In genomic region chr4:73127839-73128448, GRCh38 we compare ENCODE assay signal across 8 cellular contexts. TPM values are rescaled to one million over a fixed set of nuclear protein-coding genes. Genes with fewer than 3 reads are reported as not detected.
DNase-seq lines count a peak whose midpoint lies in the region; ATAC-seq, FAIRE-seq and TF ChIP-seq lines count a peak whose summit lies in the region.

No MANE protein-coding gene starts in this region.

- ATAC-seq in HG02678 (IDR thresholded peaks at IDR 0.05; ENCODE audit: unreplicated experiment) (peak; percentile 72), T-helper 17 cell (peak; percentile 70)

- FAIRE-seq in urothelium cell line (lab: Jason Lieb, UNC) = no peak

- no peak for TF ChIP-seq POLR2A in tibial nerve (IDR thresholded peaks at IDR 0.05)

- H3K27ac ChIP-seq in tibial nerve = no peak overlapping the region

- H3K27me3 Mint-ChIP-seq in T-helper 17 cell = no peaks in the 10 kb centered on the region
- no peaks in the 10 kb centered on the region for H3K27me3 Mint-ChIP-seq in glutamatergic neuron (ENCODE audit: unreplicated experiment)

- no peaks in the 10 kb centered on the region for H3K27me3 ChIP-seq in GM06990 (replicated peaks; ENCODE audit: control insufficient read depth, insufficient read depth, low read length)
- no peaks in the 10 kb centered on the region for H3K27me3 ChIP-seq in tibial nerve

- H3K36me3 Mint-ChIP-seq in T-helper 17 cell (ENCODE audit: low read depth) (no peaks in the 10 kb centered on the region), glutamatergic neuron (ENCODE audit: unreplicated experiment) (no peaks in the 10 kb centered on the region)

- 74% methylated on average over 3 of the region's 3 CpGs for WGBS in tibial nerve, 2 donors

- no peaks in the 10 kb centered on the region for H3K9me3 Mint-ChIP-seq in glutamatergic neuron (ENCODE audit: unreplicated experiment)

- no peaks in the 10 kb centered on the region for H3K4me1 ChIP-seq in tibial nerve

- no peak overlapping the region for H3K27ac Mint-ChIP-seq in T-helper 17 cell
- H3K27ac Mint-ChIP-seq in glutamatergic neuron (ENCODE audit: unreplicated experiment) = peak overlapping the region; percentile 15

- H3K36me3 ChIP-seq in GM06990 (ENCODE audit: control insufficient read depth, insufficient read depth, low read length) (peaks cover 4% of the 10 kb centered on the region), tibial nerve (peaks cover 0 to 62% (median 3%) of the 10 kb centered on the region in 3 donors)

- H3K4me3 Mint-ChIP-seq in T-helper 17 cell = no peak overlapping the region
- no peak overlapping the region for H3K4me3 Mint-ChIP-seq in glutamatergic neuron (ENCODE audit: unreplicated experiment)

- TF ChIP-seq CTCF in GM06990 (IDR thresholded peaks at IDR 0.05; ENCODE audit: insufficient read depth, low read length, poor library complexity, severe bottlenecking) (peak; percentile 24), glutamatergic neuron (IDR thresholded peaks at IDR 0.05; ENCODE audit: partially characterized antibody, unreplicated experiment) (peak; percentile 48), tibial nerve (IDR thresholded peaks at IDR 0.05) (no peak)

- H3K4me3 ChIP-seq in GM06990 (replicated peaks; ENCODE audit: low read depth, low read length) (no peak overlapping the region), tibial nerve (no peak overlapping the region)

- no peak for TF ChIP-seq EP300 in tibial nerve (IDR thresholded peaks at IDR 0.05)

- H3K4me1 Mint-ChIP-seq in T-helper 17 cell (peaks cover 6% of the 10 kb centered on the region), glutamatergic neuron (ENCODE audit: low read depth, unreplicated experiment) (peaks cover 6% of the 10 kb centered on the region)

- DNase-seq in GM06990 (ENCODE audit: extremely low read depth, insufficient read length) = no peak
- no peak for DNase-seq in T-helper 17 cell
- peak; percentile 22 for DNase-seq in glutamatergic neuron
- peak; percentile 13 for DNase-seq in urothelium cell line (ENCODE audit: low spot score)
- DNase-seq in NCI-H2081 treated with DMSO at 0.1 percent for 48 hours (lab: John Stamatoyannopoulos, UW) = no peak
- DNase-seq in tibial nerve (ENCODE audit: low spot score in 2 of 2) = no peak
- DNase-seq in NCI-H1092 (lab: John Stamatoyannopoulos, UW) = no peak

- H3K9me3 ChIP-seq in T-helper 17 cell (ENCODE audit: control insufficient read depth, low read length, poor library complexity, severe bottlenecking) (no peaks in the 10 kb centered on the region), tibial nerve (no peaks in the 10 kb centered on the region)

RNA-seq across cellular contexts. Expression of gene COX18, which starts 58.4 kb away (rescaled TPM):
- total RNA-seq in T-helper 17 cell (10 to 100 TPM in 1 of 2 donors, 1 to 10 TPM in 1; 9.2 to 10.3 TPM), glutamatergic neuron (ENCODE audit: unreplicated experiment) (20.2 TPM), tibial nerve (10 to 100 TPM; 16.7 to 24.5 (median 22.1) TPM)

Comparison
In these comparisons a context has a peak if more than half of its experiments do, and no peak if none do; other contexts are left out.
1. DNase-seq: peak in glutamatergic neuron (single experiment) and urothelium cell line (single experiment); none in GM06990 (single experiment), T-helper 17 cell (0 of 3), NCI-H2081 treated with DMSO at 0.1 percent for 48 hours (single experiment), tibial nerve (0 of 2) and NCI-H1092 (single experiment).
2. CTCF ChIP-seq: peak in GM06990 (single experiment) and glutamatergic neuron (single experiment); none in tibial nerve (0 of 5).